Comparison of ENCODE assay signal across 10 cellular contexts in the genomic region with DNA sequence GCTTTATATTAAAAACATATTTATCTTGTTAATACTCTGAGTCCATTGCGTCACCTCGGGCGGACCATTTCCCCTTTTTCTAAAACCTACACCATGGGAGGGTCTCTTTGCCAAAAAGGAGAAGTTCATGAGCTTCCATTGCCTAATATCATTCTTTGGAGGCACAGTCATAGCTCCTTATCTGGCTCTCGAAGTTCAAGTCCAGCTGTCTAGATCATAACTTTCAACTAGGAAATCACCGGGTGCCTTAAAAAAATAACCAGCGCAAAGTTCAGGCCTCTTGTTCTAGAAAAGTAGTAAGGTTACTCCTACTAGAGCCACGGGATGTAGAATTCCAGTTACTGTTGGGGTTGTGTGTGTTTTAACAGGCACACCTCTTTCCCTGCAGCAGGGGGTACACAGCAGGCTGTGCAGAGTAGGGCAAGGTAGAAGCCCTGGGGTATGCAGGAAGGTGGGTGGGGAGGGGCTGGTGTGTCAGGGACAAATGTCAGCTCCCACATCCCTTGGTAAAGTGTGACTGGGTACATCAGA. TPM values are rescaled to one million over a fixed set of nuclear protein-coding genes. Genes with fewer than 3 reads are reported as not detected.
DNase-seq lines count a peak whose midpoint lies in the region; ATAC-seq and TF ChIP-seq lines count a peak whose summit lies in the region.
"Had no signal": no experiment of that assay in that cellular context is flagged by ENCODE, and none has a peak within 500 bp of the region (broad histone marks: within the 10 kb centered on the region; RNA-seq: fewer than 3 reads in every experiment).

No MANE protein-coding gene starts in this region.

- peak overlapping the region; percentile 96 for H3K27ac Mint-ChIP-seq in dendritic cell treated with granulocyte-macrophage colony-stimulating factor and Interleukin-4, amounts not matched to agents 40 ng/mL and 50 ng/mL, for 4 days
- H3K27ac Mint-ChIP-seq in mesothelial cell of epicardium = peak overlapping the region; percentile 75
- H3K27ac Mint-ChIP-seq: activated CD4-positive, alpha-beta memory T cell treated with anti-CD3 and anti-CD28 coated beads, Interleukin-2, amount 10 ng/mL, durations not matched to agents 7 days and 5 days had no signal

- TF ChIP-seq CTCF in mesothelial cell of epicardium (IDR thresholded peaks at IDR 0.05; ENCODE audit: unreplicated experiment) (no peak), upper lobe of left lung (IDR thresholded peaks at IDR 0.05) (no peak)

- no peaks in the 10 kb centered on the region for H3K9me3 Mint-ChIP-seq in dendritic cell treated with granulocyte-macrophage colony-stimulating factor and Interleukin-4, amounts not matched to agents 40 ng/mL and 50 ng/mL, for 4 days
- no peaks in the 10 kb centered on the region for H3K9me3 Mint-ChIP-seq in mesothelial cell of epicardium
- H3K9me3 Mint-ChIP-seq: activated CD4-positive, alpha-beta memory T cell treated with anti-CD3 and anti-CD28 coated beads, Interleukin-2, amount 10 ng/mL, durations not matched to agents 7 days and 5 days had no signal

- ATAC-seq in upper lobe of left lung (ENCODE audit: low FRiP score in 2 of 2) = peak; percentile 74 to 87
- ATAC-seq in GM19455 (IDR thresholded peaks at IDR 0.05; ENCODE audit: unreplicated experiment) = no peak

- no peak overlapping the region for H3K4me3 Mint-ChIP-seq in dendritic cell treated with granulocyte-macrophage colony-stimulating factor and Interleukin-4, amounts not matched to agents 40 ng/mL and 50 ng/mL, for 4 days
- H3K4me3 Mint-ChIP-seq in mesothelial cell of epicardium = no peak overlapping the region
- H3K4me3 Mint-ChIP-seq: activated CD4-positive, alpha-beta memory T cell treated with anti-CD3 and anti-CD28 coated beads, Interleukin-2, amount 10 ng/mL, durations not matched to agents 7 days and 5 days had no signal

- H3K27me3 Mint-ChIP-seq in dendritic cell treated with granulocyte-macrophage colony-stimulating factor and Interleukin-4, amounts not matched to agents 40 ng/mL and 50 ng/mL, for 4 days = no peaks in the 10 kb centered on the region
- H3K27me3 Mint-ChIP-seq in mesothelial cell of epicardium (ENCODE audit: low read depth) = no peaks in the 10 kb centered on the region
- H3K27me3 Mint-ChIP-seq: activated CD4-positive, alpha-beta memory T cell treated with anti-CD3 and anti-CD28 coated beads, Interleukin-2, amount 10 ng/mL, durations not matched to agents 7 days and 5 days had no signal

- H3K9me3 ChIP-seq in upper lobe of left lung = no peaks in the 10 kb centered on the region

- TF ChIP-seq EP300 in upper lobe of left lung (IDR thresholded peaks at IDR 0.05) = peak in 3 of 4 donors; percentile 46 to 93 (median 61)

- no peak overlapping the region for H3K4me3 ChIP-seq in upper lobe of left lung

- DNase-seq in NCI-H69 (lab: John Stamatoyannopoulos, UW) = peak; percentile 7
- DNase-seq in mesothelial cell of epicardium (ENCODE audit: low spot score in 2 of 2, unreplicated experiment in 2 of 2) = no peak
- peak in 1 of 2 donors; percentile 73 for DNase-seq in upper lobe of left lung
- DNase-seq in G401 (ENCODE audit: low spot score) = no peak
- no peak for DNase-seq in stimulated activated naive CD4-positive, alpha-beta T cell (lab: John Stamatoyannopoulos, UW)
- DNase-seq in NCI-H524 treated with DMSO at 0.1 percent for 48 hours (lab: John Stamatoyannopoulos, UW) = no peak
- DNase-seq: activated CD4-positive, alpha-beta memory T cell treated with anti-CD3 and anti-CD28 coated beads, Interleukin-2, amount 10 ng/mL, durations not matched to agents 7 days and 5 days; NCI-H2171 treated with DMSO at 0.1 percent for 48 hours had no signal

- H3K36me3 ChIP-seq in upper lobe of left lung = no peaks in the 10 kb centered on the region

- intact Hi-C loops in dendritic cell treated with granulocyte-macrophage colony-stimulating factor and Interleukin-4, amounts not matched to agents 40 ng/mL and 50 ng/mL, for 4 days (cut with micrococcal nuclease) = loop anchor here (1.0 kb wide), 1 partner anchor 9 kb away; no protein-coding TSS in a partner anchor

- 20 to 22% methylated on average over 7 of the region's 7 CpGs for WGBS in upper lobe of left lung, 2 donors

- peaks cover 73% of the 10 kb centered on the region for H3K4me1 Mint-ChIP-seq in dendritic cell treated with granulocyte-macrophage colony-stimulating factor and Interleukin-4, amounts not matched to agents 40 ng/mL and 50 ng/mL, for 4 days (ENCODE audit: low read depth)
- H3K4me1 Mint-ChIP-seq in mesothelial cell of epicardium = peaks cover 42% of the 10 kb centered on the region

- peaks cover 61 to 68% (median 65%) of the 10 kb centered on the region in 4 donors for H3K4me1 ChIP-seq in upper lobe of left lung

- no peaks in the 10 kb centered on the region for H3K36me3 Mint-ChIP-seq in dendritic cell treated with granulocyte-macrophage colony-stimulating factor and Interleukin-4, amounts not matched to agents 40 ng/mL and 50 ng/mL, for 4 days (ENCODE audit: low read depth)
- no peaks in the 10 kb centered on the region for H3K36me3 Mint-ChIP-seq in mesothelial cell of epicardium

- peak overlapping the region; percentile 83 to 89 (median 86) for H3K27ac ChIP-seq in upper lobe of left lung

- H3K27me3 ChIP-seq in upper lobe of left lung = no peaks in the 10 kb centered on the region

- peak in 1 of 4 donors; percentile 14 for TF ChIP-seq POLR2A in upper lobe of left lung (IDR thresholded peaks at IDR 0.05)

- in situ Hi-C loops in G401 (cut with HindIII; ENCODE audit: low sequenced_read_pairs) = no loop called here

RNA-seq across cellular contexts. Expression of a gene that starts 50.6 kb away (rescaled TPM):
- total RNA-seq in mesothelial cell of epicardium = 43.6 to 47.5 TPM (median 47.2 TPM) in 3 replicates
- total RNA-seq in upper lobe of left lung = 100 to 1,000 TPM; 185 to 291 (median 242) TPM
- total RNA-seq in G401 (2014; rRNA removed; shearing (Covaris generic)) = 14.3 and 24.6 TPM in 2 replicates
